20 cellular contexts compared by ENCODE assay signal in genomic region chr3:160904691-160905090, GRCh38.
DNase-seq lines count a peak whose midpoint lies in the region; ATAC-seq lines count a peak whose summit lies in the region.
"Had no signal": no experiment of that assay in that cellular context is flagged by ENCODE, and none has a peak within 500 bp of the region (broad histone marks: within the 10 kb centered on the region; RNA-seq: fewer than 3 reads in every experiment).

No MANE protein-coding gene starts in this region.

- no peak for ATAC-seq in HG03520 (IDR thresholded peaks at IDR 0.05; ENCODE audit: unreplicated experiment)
- ATAC-seq: A549, GM12878 had no signal

- DNase-seq in inferior parietal cortex (ENCODE audit: extremely low spot score) (peak; percentile 49), occipital lobe (lab: John Stamatoyannopoulos, UW) (peak; percentile 7), superior temporal gyrus (ENCODE audit: extremely low spot score) (peak; percentile 55), AG08396 (ENCODE audit: low spot score) (no peak)
- DNase-seq: BE2C; C1 segment of cervical spinal cord; CD4-positive, alpha-beta memory T cell; CD4-positive, CD25-positive, alpha-beta regulatory T cell; CD8-positive, alpha-beta memory T cell; COR-L47; DMS 273 treated with DMSO at 0.1 percent for 48 hours; DMS153; DMS53; DMS79; DND-41; EL; GDM1 had no signal
